ENCODE assay signal across 8 cellular contexts in genomic region chr19:53103903-53104203, GRCh38. TPM values are rescaled to one million over a fixed set of nuclear protein-coding genes. Genes with fewer than 3 reads are reported as not detected.
DNase-seq lines count a peak whose midpoint lies in the region; ATAC-seq and TF ChIP-seq lines count a peak whose summit lies in the region.

No MANE protein-coding gene starts in this region.

- H3K4me1 ChIP-seq in HEK293 (ENCODE audit: control insufficient read depth, insufficient read depth, low read length) (no peaks in the 10 kb centered on the region), iPS-15b (ENCODE audit: control insufficient read depth, insufficient read depth, low read length) (peaks cover 3% of the 10 kb centered on the region), spleen (peaks cover 16 to 47% (median 36%) of the 10 kb centered on the region in 6 donors)

- H3K27me3 ChIP-seq in iPS-15b (ENCODE audit: control insufficient read depth, insufficient read depth, low read length) (no peaks in the 10 kb centered on the region), spleen (replicated peaks in 1 of 7) (no peaks in the 10 kb centered on the region)

- peak overlapping the region; percentile 89 for H3K4me3 ChIP-seq in HEK293 (ENCODE audit: low read depth, low read length)
- peak overlapping the region; percentile 54 for H3K4me3 ChIP-seq in iPS-15b (ENCODE audit: low read depth, low read length)
- H3K4me3 ChIP-seq in spleen = peak overlapping the region; percentile 55 to 84 (median 80)

- H3K9me3 ChIP-seq in HEK293 (ENCODE audit: control insufficient read depth, insufficient read depth, low read depth, low read length) (no peaks in the 10 kb centered on the region; the same call in 1 of the 2 replicates), iPS-15b (ENCODE audit: control insufficient read depth, insufficient read depth, low read length) (no peaks in the 10 kb centered on the region), spleen (peaks cover 0 to 20% (median 12%) of the 10 kb centered on the region in 8 donors)

- CTCF ChIA-PET in HEK293 (lab: Yijun Ruan, JAX) = no interaction called here
- CTCF ChIA-PET in activated CD8-positive, alpha-beta T cell treated with anti-CD3 and anti-CD28 coated beads for 36 hours (lab: Charles Lee) = no interaction called here

- intact Hi-C loops in activated CD8-positive, alpha-beta T cell treated with anti-CD3 and anti-CD28 coated beads for 36 hours (cut with micrococcal nuclease) = no loop called here
- intact Hi-C loops in spleen (cut with DNase I; ENCODE audit: low total_unique reads) = no loop called here

- H3K27ac ChIP-seq in HEK293 (ENCODE audit: extremely low read depth, low read depth, low read length) (no peak overlapping the region), spleen (peak overlapping the region; percentile 76 to 98 (median 96))

- peaks cover 0 to 10% of the 10 kb centered on the region in 2 experiments; a peak in 2 of 3 replicates for H3K36me3 ChIP-seq in HEK293 (ENCODE audit: control insufficient read depth in 2 of 2, insufficient read depth in 1 of 2, low read length in 2 of 2)
- H3K36me3 ChIP-seq in iPS-15b (ENCODE audit: control insufficient read depth, insufficient read depth, low read length) = peaks cover 5% of the 10 kb centered on the region
- H3K36me3 ChIP-seq in spleen = peaks cover 0 to 31% (median 5%) of the 10 kb centered on the region in 6 donors

- peaks cover 14% of the 10 kb centered on the region for H3K9me3 Mint-ChIP-seq in activated CD8-positive, alpha-beta T cell treated with anti-CD3 and anti-CD28 coated beads for 36 hours

- H3K27ac Mint-ChIP-seq in activated CD8-positive, alpha-beta T cell treated with anti-CD3 and anti-CD28 coated beads for 36 hours = peak overlapping the region; percentile 93

- H3K36me3 Mint-ChIP-seq in activated CD8-positive, alpha-beta T cell treated with anti-CD3 and anti-CD28 coated beads for 36 hours (ENCODE audit: low read depth) = peaks cover 43% of the 10 kb centered on the region

- no peak for TF ChIP-seq CTCF in HEK293 (tag by site-specific recombination; IDR thresholded peaks at IDR 0.05)
- TF ChIP-seq CTCF in activated CD8-positive, alpha-beta T cell treated with anti-CD3 and anti-CD28 coated beads for 36 hours (IDR thresholded peaks at IDR 0.05) = no peak
- TF ChIP-seq CTCF in spleen (IDR thresholded peaks at IDR 0.05 in 8 of 11, conservative IDR thresholded peaks at IDR 0.05 in 3 of 11) = no peak

- H3K4me1 Mint-ChIP-seq in activated CD8-positive, alpha-beta T cell treated with anti-CD3 and anti-CD28 coated beads for 36 hours (ENCODE audit: low read depth) = peaks cover 26% of the 10 kb centered on the region

- 5 to 8% (median 7%) methylated on average over 12 of the region's 12 CpGs for WGBS in spleen, 5 donors

- H3K4me3 Mint-ChIP-seq in activated CD8-positive, alpha-beta T cell treated with anti-CD3 and anti-CD28 coated beads for 36 hours = peak overlapping the region; percentile 92

- POLR2A ChIA-PET in HEK293 (lab: Yijun Ruan, JAX) = no interaction called here
- POLR2A ChIA-PET in activated CD8-positive, alpha-beta T cell treated with anti-CD3 and anti-CD28 coated beads for 36 hours (lab: Charles Lee) = no interaction called here

- DNase-seq in activated CD8-positive, alpha-beta T cell treated with anti-CD3 and anti-CD28 coated beads for 36 hours = no peak
- DNase-seq in spleen = no peak
- DNase-seq in stimulated activated CD4-positive, alpha-beta T cell treated with anti-CD3 and anti-CD28 coated beads, Interleukin-4, amount 100 ng/mL, for 4 hours = no peak
- DNase-seq in COLO829 (ENCODE audit: low spot score) = no peak
- no peak for DNase-seq in EL

- TF ChIP-seq POLR2A in spleen (IDR thresholded peaks at IDR 0.05) = no peak

- H3K9ac ChIP-seq in iPS-15b (ENCODE audit: low read depth, low read length) = no peak overlapping the region

- ATAC-seq in activated CD8-positive, alpha-beta T cell treated with anti-CD3 and anti-CD28 coated beads for 36 hours = no peak
- no peak for ATAC-seq in GM18858 (IDR thresholded peaks at IDR 0.05; ENCODE audit: unreplicated experiment)

- H3K27me3 Mint-ChIP-seq in activated CD8-positive, alpha-beta T cell treated with anti-CD3 and anti-CD28 coated beads for 36 hours = no peaks in the 10 kb centered on the region

TF ChIP-seq in HEK293, 187 proteins besides CTCF, POLR2A, EP300 and RAD21:
- TF ChIP-seq ZNF488 (tag by site-specific recombination; IDR thresholded peaks at IDR 0.05) (no peak), ZNF660 (tag by site-specific recombination; IDR thresholded peaks at IDR 0.05) (0 out of 2 replicates have a peak, but pooled peaks have one; percentile 12), ZNF561 (tag by site-specific recombination; IDR thresholded peaks at IDR 0.05; ENCODE audit: borderline replicate concordance) (0 out of 2 replicates have a peak, but pooled peaks have one; percentile 7), ZNF785 (tag by site-specific recombination; IDR thresholded peaks at IDR 0.05) (no peak), ZNF19 (tag by site-specific recombination; IDR thresholded peaks at IDR 0.05; ENCODE audit: low read depth) (no peak)
TF ChIP-seq in HEK293: peak in this region for 2.

RNA-seq across cellular contexts. Expression of gene ZNF160, which starts 0.6 kb away (rescaled TPM):
- 10 to 100 TPM; 48.0 to 50.0 TPM for total RNA-seq in activated CD8-positive, alpha-beta T cell treated with anti-CD3 and anti-CD28 coated beads for 36 hours
- 100 to 1,000 TPM in 3 of 7 donors, 10 to 100 TPM in 4; 80.3 to 154 (median 98.6) TPM for total RNA-seq in spleen
- 10 to 100 TPM; 14.4 to 30.1 (median 17.3) TPM for polyA plus RNA-seq in spleen

RNA-seq across cellular contexts. Expression of gene ZNF415, which starts 28.9 kb away (rescaled TPM):
- 1 to 10 TPM; 3.1 to 3.7 TPM for total RNA-seq in activated CD8-positive, alpha-beta T cell treated with anti-CD3 and anti-CD28 coated beads for 36 hours
- 10 to 100 TPM in 5 of 7 donors, 1 to 10 TPM in 2; 7.3 to 17.0 (median 12.8) TPM for total RNA-seq in spleen
- 1 to 10 TPM; 2.8 to 5.6 (median 4.8) TPM for polyA plus RNA-seq in spleen

RNA-seq across cellular contexts. Expression of gene ZNF347, which starts 55.0 kb away (rescaled TPM):
- total RNA-seq in activated CD8-positive, alpha-beta T cell treated with anti-CD3 and anti-CD28 coated beads for 36 hours = 1 to 10 TPM; 6.6 to 8.2 TPM
- total RNA-seq in spleen = 10 to 100 TPM; 20.2 to 41.5 (median 31.2) TPM
- 1 to 10 TPM; 2.9 to 5.9 (median 3.8) TPM for polyA plus RNA-seq in spleen

RNA-seq across cellular contexts. Expression of gene ERVV-2, which starts 59.3 kb away (rescaled TPM):
- total RNA-seq in activated CD8-positive, alpha-beta T cell treated with anti-CD3 and anti-CD28 coated beads for 36 hours = not detected
- not detected for total RNA-seq in spleen
- not detected for polyA plus RNA-seq in spleen
